Comparison of ENCODE assay signal across 1 cellular context in the genomic region with DNA sequence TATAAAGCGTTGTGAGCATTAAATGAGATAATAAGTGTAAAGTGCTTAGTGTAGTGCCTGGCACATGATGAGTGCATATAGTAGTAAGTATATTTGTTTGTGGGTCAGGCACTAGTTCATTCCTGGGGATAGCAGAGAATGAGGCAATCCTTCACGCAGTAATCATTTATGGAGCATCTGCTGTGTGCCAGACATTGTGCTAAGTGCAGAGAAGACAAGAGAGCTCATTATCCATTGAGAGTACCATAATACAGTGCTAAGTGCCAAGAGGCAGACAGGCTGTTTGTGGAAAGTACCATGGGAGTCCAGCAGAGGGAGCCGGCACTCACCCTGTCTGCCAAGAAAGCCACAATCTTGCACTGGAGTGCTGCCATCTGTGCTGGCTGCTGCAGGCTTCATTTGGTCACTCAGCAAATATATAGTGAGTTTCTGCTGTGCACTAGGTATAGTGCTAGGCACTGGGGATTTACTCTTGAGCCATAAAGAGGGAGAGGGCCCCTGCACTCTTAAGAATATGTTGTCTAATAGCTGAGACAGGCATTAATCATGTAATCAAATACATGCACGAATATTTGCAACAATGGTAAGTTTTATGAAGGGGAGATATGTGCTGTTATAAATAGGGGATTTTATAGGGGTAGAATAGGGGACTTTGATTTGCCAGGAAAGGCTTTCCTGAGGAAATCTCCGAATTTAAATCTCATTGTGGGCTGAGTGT.
TF ChIP-seq lines count a peak whose summit lies in the region.

No MANE protein-coding gene starts in this region.

TF ChIP-seq in GM23338, 12 proteins besides CTCF, POLR2A, EP300 and RAD21 (continued from another document):
- TF ChIP-seq, protein P1, sequence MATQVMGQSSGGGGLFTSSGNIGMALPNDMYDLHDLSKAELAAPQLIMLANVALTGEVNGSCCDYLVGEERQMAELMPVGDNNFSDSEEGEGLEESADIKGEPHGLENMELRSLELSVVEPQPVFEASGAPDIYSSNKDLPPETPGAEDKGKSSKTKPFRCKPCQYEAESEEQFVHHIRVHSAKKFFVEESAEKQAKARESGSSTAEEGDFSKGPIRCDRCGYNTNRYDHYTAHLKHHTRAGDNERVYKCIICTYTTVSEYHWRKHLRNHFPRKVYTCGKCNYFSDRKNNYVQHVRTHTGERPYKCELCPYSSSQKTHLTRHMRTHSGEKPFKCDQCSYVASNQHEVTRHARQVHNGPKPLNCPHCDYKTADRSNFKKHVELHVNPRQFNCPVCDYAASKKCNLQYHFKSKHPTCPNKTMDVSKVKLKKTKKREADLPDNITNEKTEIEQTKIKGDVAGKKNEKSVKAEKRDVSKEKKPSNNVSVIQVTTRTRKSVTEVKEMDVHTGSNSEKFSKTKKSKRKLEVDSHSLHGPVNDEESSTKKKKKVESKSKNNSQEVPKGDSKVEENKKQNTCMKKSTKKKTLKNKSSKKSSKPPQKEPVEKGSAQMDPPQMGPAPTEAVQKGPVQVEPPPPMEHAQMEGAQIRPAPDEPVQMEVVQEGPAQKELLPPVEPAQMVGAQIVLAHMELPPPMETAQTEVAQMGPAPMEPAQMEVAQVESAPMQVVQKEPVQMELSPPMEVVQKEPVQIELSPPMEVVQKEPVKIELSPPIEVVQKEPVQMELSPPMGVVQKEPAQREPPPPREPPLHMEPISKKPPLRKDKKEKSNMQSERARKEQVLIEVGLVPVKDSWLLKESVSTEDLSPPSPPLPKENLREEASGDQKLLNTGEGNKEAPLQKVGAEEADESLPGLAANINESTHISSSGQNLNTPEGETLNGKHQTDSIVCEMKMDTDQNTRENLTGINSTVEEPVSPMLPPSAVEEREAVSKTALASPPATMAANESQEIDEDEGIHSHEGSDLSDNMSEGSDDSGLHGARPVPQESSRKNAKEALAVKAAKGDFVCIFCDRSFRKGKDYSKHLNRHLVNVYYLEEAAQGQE (IDR thresholded peaks at IDR 0.05; ENCODE audit: unreplicated experiment): no peak
TF ChIP-seq in GM23338: peak in this region for 0.
